Comparison of ENCODE assay signal across 8 cellular contexts in the genomic region with DNA sequence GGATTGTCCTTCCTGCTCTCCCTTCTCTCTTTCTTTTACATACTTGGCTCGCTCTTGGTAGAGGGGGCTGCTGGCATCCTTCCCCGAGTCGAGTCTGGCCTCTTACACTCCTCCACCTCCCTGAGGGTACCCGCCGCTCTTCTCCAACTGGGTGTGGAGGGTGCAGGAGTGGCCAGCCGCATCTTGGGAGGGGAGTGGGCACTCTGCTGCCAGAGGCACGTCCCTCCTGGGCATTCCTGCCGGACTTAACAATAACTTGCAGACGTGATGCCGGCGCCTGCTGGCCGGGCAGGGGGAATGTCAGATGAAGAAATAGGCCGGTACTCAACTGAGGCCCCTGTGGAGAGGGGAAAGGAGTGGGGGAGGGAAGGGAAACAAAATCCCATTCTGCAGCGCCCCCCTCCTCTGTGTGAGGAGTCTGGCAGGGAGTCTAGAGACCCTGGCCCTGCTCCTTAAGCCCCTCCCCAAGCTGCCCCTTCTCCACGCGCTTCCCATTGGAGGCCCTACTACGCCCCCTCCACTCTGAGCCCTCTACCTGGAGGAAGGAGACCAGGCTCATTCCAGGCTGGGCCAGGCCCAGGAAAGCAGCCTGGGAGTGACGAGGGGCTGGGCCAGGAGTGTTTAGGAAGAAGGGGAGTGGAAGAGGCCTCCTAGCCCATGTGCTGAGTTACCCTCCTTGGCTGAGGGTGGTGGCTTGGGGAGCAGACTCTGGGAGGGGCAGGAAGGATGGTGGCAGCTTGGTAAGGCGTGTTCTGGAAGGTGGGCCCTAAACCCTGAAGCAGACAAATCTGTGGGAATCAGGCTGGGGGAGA. TPM values are rescaled to one million over a fixed set of nuclear protein-coding genes. Genes with fewer than 3 reads are reported as not detected.
DNase-seq lines count a peak whose midpoint lies in the region; ATAC-seq and TF ChIP-seq lines count a peak whose summit lies in the region.

No MANE protein-coding gene starts in this region.

- H2AFZ ChIP-seq in HCT116 (ENCODE audit: low read depth, low read length, poor library complexity, severe bottlenecking), result no peak overlapping the region

- H3K27me3 ChIP-seq in HCT116 (ENCODE audit: insufficient read depth, low read length) (no peaks in the 10 kb centered on the region), neutrophil (no peaks in the 10 kb centered on the region)

- H3K9me3 ChIP-seq in HCT116 (ENCODE audit: control insufficient read depth in 1 of 2, insufficient read depth in 1 of 2, low read depth in 1 of 2, low read length in 2 of 2) (no peaks in the 10 kb centered on the region), neutrophil (no peaks in the 10 kb centered on the region)

- RAD21 ChIA-PET in HCT116 (lab: Charles Lee; ENCODE audit: low non-redundant PET in 1 of 2, low total read pairs in 2 of 2, uncharacterized antibody in 2 of 2, unreplicated experiment in 2 of 2), result no interaction called here

- DNase-seq in AG09309 (ENCODE audit: low read depth) (no peak), HCT116 (ENCODE audit: low read depth, low spot score) (no peak), fibroblast of villous mesenchyme (ENCODE audit: low read depth) (peak; percentile 59), amniotic stem cell (lab: John Stamatoyannopoulos, UW) (no peak), NCI-H1048 (lab: John Stamatoyannopoulos, UW) (no peak), NCI-H2196 (lab: John Stamatoyannopoulos, UW; ENCODE audit: unreplicated experiment) (no peak)
- DNase-seq in activated T-cell treated with anti-CD3 and anti-CD28 coated beads, Interleukin-2, amount 50 U/mL, for 24 hours, result peak; percentile 58

- H3K27ac ChIP-seq in HCT116 (ENCODE audit: low read depth, low read length) (no peak overlapping the region), neutrophil (peak overlapping the region; percentile 69)

- no peaks in the 10 kb centered on the region for H3K9me3 Mint-ChIP-seq in activated T-cell treated with anti-CD3 and anti-CD28 coated beads, Interleukin-2, amount 50 U/mL, for 24 hours

- peaks cover 79% of the 10 kb centered on the region for H3K4me1 Mint-ChIP-seq in activated T-cell treated with anti-CD3 and anti-CD28 coated beads, Interleukin-2, amount 50 U/mL, for 24 hours (ENCODE audit: low read depth)

- H3K9ac ChIP-seq in HCT116 (ENCODE audit: low read length), result no peak overlapping the region

- peak overlapping the region; percentile 98 for H3K4me3 ChIP-seq in AG09309 (ENCODE audit: control insufficient read depth, low read depth, low read length)
- no peak overlapping the region for H3K4me3 ChIP-seq in HCT116 (replicated peaks in 1 of 2; ENCODE audit: low read depth in 1 of 2, low read length in 2 of 2)
- H3K4me3 ChIP-seq in fibroblast of villous mesenchyme (ENCODE audit: low read depth, low read length), result peak overlapping the region; percentile 77
- H3K4me3 ChIP-seq in neutrophil (ENCODE audit: low read depth in 1 of 2, low read length in 1 of 2), result peak overlapping the region; percentile 63 to 81

- H3K4me1 ChIP-seq in HCT116 (ENCODE audit: control insufficient read depth in 1 of 2, insufficient read depth in 2 of 2, low read length in 2 of 2) (peaks cover 5 to 33% of the 10 kb centered on the region in 2 experiments; a peak in 3 of 4 replicates), neutrophil (ENCODE audit: control insufficient read depth in 1 of 2, insufficient read depth in 1 of 2, low read depth in 1 of 2, low read length in 1 of 2) (peaks cover 40 to 43% of the 10 kb centered on the region in 2 experiments)

- H3K9me2 ChIP-seq in HCT116 (ENCODE audit: insufficient read depth), result no peaks in the 10 kb centered on the region

- intact Hi-C loops in HCT116 (cut with micrococcal nuclease), result no loop called here

- no peaks in the 10 kb centered on the region for H3K27me3 Mint-ChIP-seq in activated T-cell treated with anti-CD3 and anti-CD28 coated beads, Interleukin-2, amount 50 U/mL, for 24 hours

- peak overlapping the region; percentile 82; the same call in 1 of the 2 replicates for H3K4me2 ChIP-seq in HCT116 (ENCODE audit: low read length)

- no peak for TF ChIP-seq RAD21 in HCT116 (IDR thresholded peaks at IDR 0.05; ENCODE audit: low read depth)

- no peaks in the 10 kb centered on the region for H4K20me1 ChIP-seq in HCT116 (ENCODE audit: insufficient read depth)

- no peak for TF ChIP-seq POLR2A in HCT116 (IDR thresholded peaks at IDR 0.05; ENCODE audit: borderline replicate concordance, extremely low read depth, insufficient read depth, insufficient read length)

- H3K79me2 ChIP-seq in HCT116 (ENCODE audit: insufficient read depth, low read length), result no peaks in the 10 kb centered on the region

- peak overlapping the region; percentile 97 for H3K27ac Mint-ChIP-seq in activated T-cell treated with anti-CD3 and anti-CD28 coated beads, Interleukin-2, amount 50 U/mL, for 24 hours

- peaks cover 36% of the 10 kb centered on the region for H3K36me3 Mint-ChIP-seq in activated T-cell treated with anti-CD3 and anti-CD28 coated beads, Interleukin-2, amount 50 U/mL, for 24 hours (ENCODE audit: low read depth)

- H3K36me3 ChIP-seq in HCT116 (ENCODE audit: control insufficient read depth in 1 of 2, insufficient read depth in 2 of 2, low read length in 2 of 2), result no peaks in the 10 kb centered on the region
- no peaks in the 10 kb centered on the region for H3K36me3 ChIP-seq in neutrophil

- POLR2A ChIA-PET in HCT116 (lab: Charles Lee), result no interaction called here

- TF ChIP-seq CTCF in AG09309 (IDR thresholded peaks at IDR 0.05; ENCODE audit: control insufficient read depth, insufficient read depth, low read depth, low read length, missing control alignments), result peak; percentile 49
- TF ChIP-seq CTCF in HCT116 (IDR thresholded peaks at IDR 0.05 in 2 of 3, conservative IDR thresholded peaks at IDR 0.05 in 1 of 3; ENCODE audit: borderline replicate concordance in 1 of 3, insufficient read depth in 1 of 3, low read depth in 2 of 3, low read length in 2 of 3), result no peak
- peak; percentile 41 for TF ChIP-seq CTCF in fibroblast of villous mesenchyme (IDR thresholded peaks at IDR 0.05; ENCODE audit: insufficient read depth, low read depth, low read length)
- TF ChIP-seq CTCF in neutrophil (IDR thresholded peaks at IDR 0.05), result no peak

- H3K4me3 Mint-ChIP-seq in activated T-cell treated with anti-CD3 and anti-CD28 coated beads, Interleukin-2, amount 50 U/mL, for 24 hours, result peak overlapping the region; percentile 91

- no TSS peak for BruUV-seq in HCT116 (replicated peaks; lab: Mats Ljungman, UMichigan)

- ATAC-seq in HCT116, result no peak

- CTCF ChIA-PET in HCT116 (lab: Charles Lee), result interaction anchor here (0.6 kb wide), 1 partner anchor 9 kb away, joined by 3 read pairs; no protein-coding TSS in a partner anchor

TF ChIP-seq in HCT116, 20 proteins besides CTCF, POLR2A, EP300 and RAD21:
- TF ChIP-seq SIN3A (IDR thresholded peaks at IDR 0.05; ENCODE audit: low read depth), result no peak
- no peak for TF ChIP-seq EZH2phosphoT487 (IDR thresholded peaks at IDR 0.05; ENCODE audit: borderline replicate concordance)
- TF ChIP-seq, protein P1, sequence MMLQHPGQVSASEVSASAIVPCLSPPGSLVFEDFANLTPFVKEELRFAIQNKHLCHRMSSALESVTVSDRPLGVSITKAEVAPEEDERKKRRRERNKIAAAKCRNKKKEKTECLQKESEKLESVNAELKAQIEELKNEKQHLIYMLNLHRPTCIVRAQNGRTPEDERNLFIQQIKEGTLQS (IDR thresholded peaks at IDR 0.05), result no peak
- no peak for TF ChIP-seq EGR1 (IDR thresholded peaks at IDR 0.05; ENCODE audit: low read depth)

RNA-seq across cellular contexts. Expression of a gene that starts 1.8 kb away (rescaled TPM):
- total RNA-seq in HCT116 (2021; ENCODE audit: unreplicated experiment), result 37.1 TPM
- 22.3 and 25.3 TPM in 2 replicates for polyA plus RNA-seq in HCT116 (2012)
- total RNA-seq in fibroblast of villous mesenchyme, result 135 and 214 TPM in 2 replicates

Comparison
In these comparisons a context has a peak if more than half of its experiments do, and no peak if none do; other contexts are left out.
1. DNase-seq: peak in activated T-cell treated with anti-CD3 and anti-CD28 coated beads, Interleukin-2, amount 50 U/mL, for 24 hours (single experiment) and fibroblast of villous mesenchyme (single experiment); none in AG09309 (single experiment), HCT116 (single experiment), amniotic stem cell (single experiment), NCI-H1048 (single experiment) and NCI-H2196 (single experiment).
2. H3K4me3 ChIP-seq: peak in AG09309 (single experiment), fibroblast of villous mesenchyme (single experiment) and neutrophil (2 of 2); none in HCT116 (0 of 2).
3. CTCF ChIP-seq: peak in AG09309 (single experiment) and fibroblast of villous mesenchyme (single experiment); none in HCT116 (0 of 3) and neutrophil (single experiment).